1 cellular context compared by ENCODE assay signal in the genomic region with DNA sequence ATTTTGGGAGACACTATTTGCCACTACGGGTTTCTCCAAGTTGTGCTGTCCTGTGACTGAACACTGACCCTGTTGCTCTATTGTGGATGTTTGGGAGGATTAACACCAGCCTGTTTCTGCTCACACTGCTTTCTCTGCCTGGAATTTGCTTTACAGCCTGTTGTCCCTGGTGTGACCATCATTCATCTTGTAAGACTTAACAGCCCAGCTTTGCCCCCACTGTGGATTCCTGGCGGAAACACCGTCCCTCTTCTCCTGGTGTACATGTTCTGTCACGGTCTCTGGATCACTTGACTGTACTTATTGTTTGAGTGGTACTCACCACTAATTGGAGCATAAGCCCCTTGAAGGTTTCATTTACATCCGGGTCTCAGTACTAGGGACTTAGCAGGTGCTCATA.
TF ChIP-seq lines count a peak whose summit lies in the region.

No MANE protein-coding gene starts in this region.

TF ChIP-seq in IMR-90, 13 proteins besides CTCF, POLR2A, EP300 and RAD21 (continued from another document):
- TF ChIP-seq FOS (IDR thresholded peaks at IDR 0.05; ENCODE audit: low read depth, low read length) (no peak), RFX5 (IDR thresholded peaks at IDR 0.05; ENCODE audit: low read depth, low read length) (no peak), MAZ (IDR thresholded peaks at IDR 0.05; ENCODE audit: borderline replicate concordance, low read depth, low read length) (no peak), MXI1 (IDR thresholded peaks at IDR 0.05; ENCODE audit: borderline replicate concordance, low read depth, low read length) (no peak), RCOR1 (IDR thresholded peaks at IDR 0.05; ENCODE audit: insufficient replicate concordance, low read length) (no peak)
- TF ChIP-seq, protein P1, sequence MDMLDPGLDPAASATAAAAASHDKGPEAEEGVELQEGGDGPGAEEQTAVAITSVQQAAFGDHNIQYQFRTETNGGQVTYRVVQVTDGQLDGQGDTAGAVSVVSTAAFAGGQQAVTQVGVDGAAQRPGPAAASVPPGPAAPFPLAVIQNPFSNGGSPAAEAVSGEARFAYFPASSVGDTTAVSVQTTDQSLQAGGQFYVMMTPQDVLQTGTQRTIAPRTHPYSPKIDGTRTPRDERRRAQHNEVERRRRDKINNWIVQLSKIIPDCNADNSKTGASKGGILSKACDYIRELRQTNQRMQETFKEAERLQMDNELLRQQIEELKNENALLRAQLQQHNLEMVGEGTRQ (IDR thresholded peaks at IDR 0.05; ENCODE audit: low read depth, low read length): no peak
- TF ChIP-seq, protein P2, sequence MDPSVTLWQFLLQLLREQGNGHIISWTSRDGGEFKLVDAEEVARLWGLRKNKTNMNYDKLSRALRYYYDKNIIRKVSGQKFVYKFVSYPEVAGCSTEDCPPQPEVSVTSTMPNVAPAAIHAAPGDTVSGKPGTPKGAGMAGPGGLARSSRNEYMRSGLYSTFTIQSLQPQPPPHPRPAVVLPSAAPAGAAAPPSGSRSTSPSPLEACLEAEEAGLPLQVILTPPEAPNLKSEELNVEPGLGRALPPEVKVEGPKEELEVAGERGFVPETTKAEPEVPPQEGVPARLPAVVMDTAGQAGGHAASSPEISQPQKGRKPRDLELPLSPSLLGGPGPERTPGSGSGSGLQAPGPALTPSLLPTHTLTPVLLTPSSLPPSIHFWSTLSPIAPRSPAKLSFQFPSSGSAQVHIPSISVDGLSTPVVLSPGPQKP (IDR thresholded peaks at IDR 0.05; ENCODE audit: borderline replicate concordance, low read depth, low read length): no peak
